ENCODE assay signal across 9 cellular contexts in genomic region chr1:3903141-3904005, GRCh38. TPM values are rescaled to one million over a fixed set of nuclear protein-coding genes. Genes with fewer than 3 reads are reported as not detected.
DNase-seq lines count a peak whose midpoint lies in the region; ATAC-seq and TF ChIP-seq lines count a peak whose summit lies in the region.
"Had no signal": no experiment of that assay in that cellular context is flagged by ENCODE, and none has a peak within 500 bp of the region (broad histone marks: within the 10 kb centered on the region; RNA-seq: fewer than 3 reads in every experiment).

No MANE protein-coding gene starts in this region.

- dilution Hi-C loops in IMR-90 (cut with HindIII; ENCODE audit: low sequenced_read_pairs, unreplicated experiment): no loop called here

- H3K4ac ChIP-seq in IMR-90 (ENCODE audit: low read depth, low read length): no peak overlapping the region
- H3K4ac ChIP-seq in mesenchymal stem cell (ENCODE audit: low read depth in 1 of 2, low read length in 2 of 2): no peak overlapping the region

- H3K9ac ChIP-seq in IMR-90 (ENCODE audit: low read depth, low read length): no peak overlapping the region
- H3K9ac ChIP-seq in mesenchymal stem cell (ENCODE audit: low read length): no peak overlapping the region

- H3K23ac ChIP-seq in IMR-90 (ENCODE audit: low read depth, low read length) (no peak overlapping the region), mesenchymal stem cell (ENCODE audit: low read length in 2 of 2) (no peak overlapping the region)

- H2AFZ ChIP-seq in IMR-90 (replicated peaks; ENCODE audit: low read length, poor library complexity) (peak overlapping the region; percentile 18), mesenchymal stem cell (ENCODE audit: low read depth, low read length) (no peak overlapping the region)

- H3K14ac ChIP-seq in IMR-90 (replicated peaks; ENCODE audit: low read depth, low read length) (no peak overlapping the region), mesenchymal stem cell (ENCODE audit: low read length in 2 of 2) (no peak overlapping the region)

- H3K4me1 Mint-ChIP-seq in CD4-positive, alpha-beta memory T cell: peaks cover 21 to 52% (median 42%) of the 10 kb centered on the region in 4 donors

- peak in 1 of 5 donors; percentile 30 for DNase-seq in CD4-positive, alpha-beta memory T cell
- no peak for DNase-seq in IMR-90
- peak; percentile 70 for DNase-seq in WERI-Rb-1
- DNase-seq in mesenchymal stem cell: peak; percentile 8
- no peak for DNase-seq in ascending aorta (ENCODE audit: low spot score in 2 of 2)
- DNase-seq: NCI-H526 had no signal

- no peaks in the 10 kb centered on the region for H4K20me1 ChIP-seq in IMR-90 (ENCODE audit: insufficient read depth, low read length)

- peaks cover 0 to 7% (median 2%) of the 10 kb centered on the region in 8 donors for H3K9me3 Mint-ChIP-seq in CD4-positive, alpha-beta memory T cell

- 60% methylated on average over 5 of the region's 16 CpGs; no CpG with 5 or more reads in 1 of the 2 experiments for WGBS in IMR-90 (ENCODE audit: extremely low coverage in 2 of 2, insufficient read length in 1 of 2), 2 experiments
- 83% methylated on average over 16 of the region's 16 CpGs for WGBS in mesenchymal stem cell

- peaks cover 3 to 15% of the 10 kb centered on the region in 2 donors for H3K36me3 Mint-ChIP-seq in CD4-positive, alpha-beta memory T cell

- POLR2A ChIA-PET in CD4-positive, alpha-beta memory T cell (lab: Charles Lee; ENCODE audit: partially characterized antibody): interaction anchor here (1.0 to 5.3 kb wide), 3 partner anchors 10 to 107 kb away, joined by 3 to 73 read pairs (median 3); partner anchors contain the start of genes CEP104 and DFFB
- POLR2A ChIA-PET in IMR-90 (lab: Charles Lee; ENCODE audit: unreplicated experiment): no interaction called here

- H4K91ac ChIP-seq in IMR-90 (ENCODE audit: insufficient read depth, low read depth, low read length) (no peak overlapping the region), mesenchymal stem cell (ENCODE audit: low read length) (no peak overlapping the region)

- no peak overlapping the region for H4K5ac ChIP-seq in IMR-90 (ENCODE audit: low read depth, low read length)

- CTCF ChIA-PET in CD4-positive, alpha-beta memory T cell (lab: Charles Lee; ENCODE audit: partially characterized antibody): interaction anchor here (0.6 to 1.3 kb wide), 3 partner anchors 8 to 46 kb away, joined by 3 to 5 read pairs (median 4); partner anchors contain the start of genes CEP104 and DFFB
- CTCF ChIA-PET in IMR-90 (lab: Yijun Ruan, JAX): interaction anchor here (1.1 kb wide), 1 partner anchor 45 kb away, joined by 4 read pairs; no protein-coding TSS in a partner anchor

- H3K9me3 ChIP-seq in CD4-positive, alpha-beta memory T cell (ENCODE audit: control insufficient read depth in 1 of 2, low read length in 2 of 2): no peaks in the 10 kb centered on the region
- H3K9me3 ChIP-seq in IMR-90 (ENCODE audit: control insufficient read depth, insufficient read depth, low read length): no peaks in the 10 kb centered on the region
- H3K9me3 ChIP-seq in WERI-Rb-1 (ENCODE audit: severe bottlenecking): no peaks in the 10 kb centered on the region
- H3K9me3 ChIP-seq in mesenchymal stem cell (ENCODE audit: control insufficient read depth, low read length): no peaks in the 10 kb centered on the region
- H3K9me3 ChIP-seq in ascending aorta: no peaks in the 10 kb centered on the region

- H3K27ac Mint-ChIP-seq in CD4-positive, alpha-beta memory T cell: peak overlapping the region; percentile 70 to 99 (median 91)

- H2BK120ac ChIP-seq in IMR-90 (ENCODE audit: low read depth, low read length) (no peak overlapping the region), mesenchymal stem cell (ENCODE audit: low read depth, low read length) (no peak overlapping the region)

- H2AK5ac ChIP-seq in IMR-90 (ENCODE audit: low read depth, low read length) (no peak overlapping the region), mesenchymal stem cell (ENCODE audit: low read length, severe bottlenecking) (no peak overlapping the region)

- no peak overlapping the region for H2AK9ac ChIP-seq in IMR-90 (replicated peaks; ENCODE audit: low read depth, low read length, poor library complexity)

- H2BK12ac ChIP-seq in mesenchymal stem cell (ENCODE audit: low read length in 2 of 2): no peak overlapping the region

- no peak for ATAC-seq in IMR-90 (ENCODE audit: low read depth)
- ATAC-seq in GM21367 (IDR thresholded peaks at IDR 0.05; ENCODE audit: unreplicated experiment): no peak
- ATAC-seq in HG03097 (IDR thresholded peaks at IDR 0.05; ENCODE audit: low FRiP score, unreplicated experiment): no peak
- no peak for ATAC-seq in HG02588 (IDR thresholded peaks at IDR 0.05; ENCODE audit: unreplicated experiment)

- H3K27me3 Mint-ChIP-seq in CD4-positive, alpha-beta memory T cell: no peaks in the 10 kb centered on the region

- no peaks in the 10 kb centered on the region for H3K36me3 ChIP-seq in CD4-positive, alpha-beta memory T cell (ENCODE audit: insufficient read depth, low read length)
- no peaks in the 10 kb centered on the region for H3K36me3 ChIP-seq in IMR-90 (ENCODE audit: control insufficient read depth, insufficient read depth, low read length)
- peaks cover 3% of the 10 kb centered on the region; the same call in 1 of the 2 replicates for H3K36me3 ChIP-seq in WERI-Rb-1
- H3K36me3 ChIP-seq in mesenchymal stem cell (ENCODE audit: control insufficient read depth in 1 of 2, insufficient read depth in 2 of 2, low read depth in 1 of 2, low read length in 2 of 2): no peaks in the 10 kb centered on the region
- H3K36me3 ChIP-seq in ascending aorta: no peaks in the 10 kb centered on the region

- H3K27ac ChIP-seq in CD4-positive, alpha-beta memory T cell (ENCODE audit: low read depth, low read length): peak overlapping the region; percentile 44
- H3K27ac ChIP-seq in IMR-90 (ENCODE audit: insufficient read depth, low read length) (no peak overlapping the region), WERI-Rb-1 (peak overlapping the region; percentile 67), mesenchymal stem cell (ENCODE audit: low read length, poor library complexity, severe bottlenecking) (no peak overlapping the region), ascending aorta (no peak overlapping the region)

- H3K4me3 ChIP-seq in CD4-positive, alpha-beta memory T cell (ENCODE audit: low read length in 2 of 2): peak overlapping the region; percentile 7 to 10
- no peak overlapping the region for H3K4me3 ChIP-seq in IMR-90 (ENCODE audit: insufficient read depth, low read depth, low read length)
- H3K4me3 ChIP-seq in WERI-Rb-1 (ENCODE audit: low read depth, low read length): peak overlapping the region; percentile 38
- H3K4me3 ChIP-seq in mesenchymal stem cell (ENCODE audit: insufficient read depth in 1 of 2, low read depth in 1 of 2, low read length in 2 of 2): no peak overlapping the region
- no peak overlapping the region for H3K4me3 ChIP-seq in ascending aorta

- no peak overlapping the region for H2BK5ac ChIP-seq in IMR-90 (ENCODE audit: low read depth, low read length, poor library complexity, severe bottlenecking)
- no peak overlapping the region for H2BK5ac ChIP-seq in mesenchymal stem cell (ENCODE audit: low read depth, low read length, poor library complexity, severe bottlenecking)

- H3K79me1 ChIP-seq in IMR-90 (ENCODE audit: low read depth in 1 of 2, low read length in 2 of 2): peaks cover 0 to 8% of the 10 kb centered on the region in 2 experiments; a peak in 1 of 4 replicates
- peaks cover 2% of the 10 kb centered on the region for H3K79me1 ChIP-seq in mesenchymal stem cell (replicated peaks; ENCODE audit: low read length, poor library complexity, severe bottlenecking)

- H3K56ac ChIP-seq in IMR-90 (ENCODE audit: extremely low read depth, insufficient read depth, low read length): no peak overlapping the region

- H3K18ac ChIP-seq in IMR-90 (ENCODE audit: low read depth, low read length) (no peak overlapping the region), mesenchymal stem cell (ENCODE audit: low read depth in 1 of 2, low read length in 2 of 2) (no peak overlapping the region)

- peak overlapping the region in 6 of 8 donors; percentile 54 to 98 (median 94) for H3K4me3 Mint-ChIP-seq in CD4-positive, alpha-beta memory T cell

- no TSS peak for BruUV-seq in IMR-90 (replicated peaks; lab: Mats Ljungman, UMichigan)

- H3K4me1 ChIP-seq in CD4-positive, alpha-beta memory T cell (ENCODE audit: insufficient read depth, low read length): peaks cover 47% of the 10 kb centered on the region
- no peaks in the 10 kb centered on the region for H3K4me1 ChIP-seq in IMR-90 (ENCODE audit: control insufficient read depth, insufficient read depth, low read length)
- H3K4me1 ChIP-seq in mesenchymal stem cell (ENCODE audit: control insufficient read depth, insufficient read depth, low read depth, low read length): peaks cover 10% of the 10 kb centered on the region
- peaks cover 3 to 7% of the 10 kb centered on the region in 2 donors for H3K4me1 ChIP-seq in ascending aorta

- H2BK15ac ChIP-seq in IMR-90 (ENCODE audit: low read depth, low read length) (no peak overlapping the region), mesenchymal stem cell (ENCODE audit: low read depth, poor library complexity, severe bottlenecking) (no peak overlapping the region)

- no peaks in the 10 kb centered on the region for H3K27me3 ChIP-seq in CD4-positive, alpha-beta memory T cell (ENCODE audit: insufficient read depth, low read length)
- H3K27me3 ChIP-seq in IMR-90 (ENCODE audit: control insufficient read depth, insufficient read depth, low read length): no peaks in the 10 kb centered on the region
- H3K27me3 ChIP-seq in WERI-Rb-1 (ENCODE audit: insufficient read depth, low read depth, severe bottlenecking): no peaks in the 10 kb centered on the region
- H3K27me3 ChIP-seq in mesenchymal stem cell (ENCODE audit: control insufficient read depth in 1 of 2, insufficient read depth in 1 of 2, low read length in 2 of 2): peaks cover 0 to 3% of the 10 kb centered on the region in 2 experiments
- no peaks in the 10 kb centered on the region for H3K27me3 ChIP-seq in ascending aorta

- H2BK20ac ChIP-seq in IMR-90 (ENCODE audit: low read depth, low read length): no peak overlapping the region

- no peak overlapping the region for H3K4me2 ChIP-seq in IMR-90 (ENCODE audit: low read depth, low read length)
- no peak overlapping the region for H3K4me2 ChIP-seq in mesenchymal stem cell (ENCODE audit: low read length, poor library complexity, severe bottlenecking)

- no peak for TF ChIP-seq CTCF in IMR-90 (conservative IDR thresholded peaks at IDR 0.05; ENCODE audit: low read depth, low read length)
- no peak for TF ChIP-seq CTCF in WERI-Rb-1 (IDR thresholded peaks at IDR 0.05; ENCODE audit: low read depth, low read length)
- no peak for TF ChIP-seq CTCF in ascending aorta (IDR thresholded peaks at IDR 0.05)

- no peak for TF ChIP-seq POLR2A in IMR-90 (IDR thresholded peaks at IDR 0.05; ENCODE audit: low read depth, low read length)

- in situ Hi-C loops in IMR-90 (cut with MboI; ENCODE audit: low sequenced_read_pairs): loop anchor here (25.0 kb wide), 1 partner anchor 2009 kb away; no protein-coding TSS in a partner anchor

- H4K8ac ChIP-seq in IMR-90 (ENCODE audit: low read depth in 2 of 2, low read length in 2 of 2): no peak overlapping the region
- H4K8ac ChIP-seq in mesenchymal stem cell (ENCODE audit: low read length): no peak overlapping the region

- no peak for TF ChIP-seq RAD21 in IMR-90 (IDR thresholded peaks at IDR 0.05; ENCODE audit: low read length)

- H3K9me1 ChIP-seq in IMR-90 (ENCODE audit: insufficient read depth, low read length): no peaks in the 10 kb centered on the region; the same call in 1 of the 2 replicates

- intact Hi-C loops in CD4-positive, alpha-beta memory T cell (cut with micrococcal nuclease): no loop called here
- intact Hi-C loops in IMR-90 (cut with micrococcal nuclease) (no loop called here), ascending aorta (cut with DNase I) (loop anchor here (5.0 kb wide), 2 partner anchors 106 to 1316 kb away; partner anchors contain the start of genes LRRC47 and PRXL2B)

RNA-seq across cellular contexts. Expression of gene C1orf174, which starts 3.3 kb away (rescaled TPM):
- total RNA-seq in CD4-positive, alpha-beta memory T cell: 10 to 100 TPM; 34.6 to 36.0 TPM
- 10 to 100 TPM; 21.8 to 33.9 TPM for polyA plus RNA-seq in CD4-positive, alpha-beta memory T cell
- 45.7 and 49.7 TPM in 2 replicates for total RNA-seq in IMR-90 (2012; rRNA removed)
- polyA plus RNA-seq in IMR-90 (2012; rRNA removed): 22.5 and 26.7 TPM in 2 replicates
- 18.4 and 30.4 TPM in 2 replicates for polyA plus RNA-seq in IMR-90 (2012; cell fraction: cytosol; rRNA removed)
- polyA plus RNA-seq in IMR-90 (2012; cell fraction: nucleus; rRNA removed; ENCODE audit: low replicate concordance): 41.8 and 56.3 TPM in 2 replicates
- polyA plus RNA-seq in mesenchymal stem cell (2013, experiment 1 of 2): 23.5 TPM
- 24.0 TPM for polyA plus RNA-seq in mesenchymal stem cell (2013, experiment 2 of 2)
- 14.9 TPM for total RNA-seq in ascending aorta

RNA-seq across cellular contexts. Expression of gene DFFB, which starts 46.1 kb away (rescaled TPM):
- 10 to 100 TPM; 23.2 to 26.1 TPM for total RNA-seq in CD4-positive, alpha-beta memory T cell
- polyA plus RNA-seq in CD4-positive, alpha-beta memory T cell: 10 to 100 TPM in 1 of 2 donors, 1 to 10 TPM in 1; 8.2 to 13.0 TPM
- total RNA-seq in IMR-90 (2012; rRNA removed) (6.7 and 7.3 TPM in 2 replicates), ascending aorta (45.4 TPM)
- 6.5 and 8.2 TPM in 2 replicates for polyA plus RNA-seq in IMR-90 (2012; rRNA removed)
- polyA plus RNA-seq in IMR-90 (2012; cell fraction: cytosol; rRNA removed): 4.6 and 5.5 TPM in 2 replicates
- polyA plus RNA-seq in IMR-90 (2012; cell fraction: nucleus; rRNA removed; ENCODE audit: low replicate concordance): 19.8 and 20.2 TPM in 2 replicates
- polyA plus RNA-seq in mesenchymal stem cell (2013, experiment 1 of 2): 5.7 TPM
- 5.4 TPM for polyA plus RNA-seq in mesenchymal stem cell (2013, experiment 2 of 2)

RNA-seq across cellular contexts. Expression of gene CEP104, which starts 46.4 kb away (rescaled TPM):
- 10 to 100 TPM; 64.0 to 64.4 TPM for total RNA-seq in CD4-positive, alpha-beta memory T cell
- 10 to 100 TPM; 10.3 to 30.7 TPM for polyA plus RNA-seq in CD4-positive, alpha-beta memory T cell
- 14.3 and 20.0 TPM in 2 replicates for total RNA-seq in IMR-90 (2012; rRNA removed)
- 17.5 and 17.9 TPM in 2 replicates for polyA plus RNA-seq in IMR-90 (2012; rRNA removed)
- polyA plus RNA-seq in IMR-90 (2012; cell fraction: cytosol; rRNA removed): 5.9 and 7.6 TPM in 2 replicates
- polyA plus RNA-seq in IMR-90 (2012; cell fraction: nucleus; rRNA removed; ENCODE audit: low replicate concordance): 17.7 and 21.7 TPM in 2 replicates
- 19.9 TPM for polyA plus RNA-seq in mesenchymal stem cell (2013, experiment 1 of 2)
- 20.7 TPM for polyA plus RNA-seq in mesenchymal stem cell (2013, experiment 2 of 2)
- 93.6 TPM for total RNA-seq in ascending aorta

Comparison
In these comparisons a context has a peak if more than half of its experiments do, and no peak if none do; other contexts are left out.
1. DNase-seq: peak in WERI-Rb-1 (single experiment) and mesenchymal stem cell (single experiment); none in IMR-90 (single experiment) and ascending aorta (0 of 2).
2. H3K27ac ChIP-seq: peak in CD4-positive, alpha-beta memory T cell (single experiment) and WERI-Rb-1 (single experiment); none in IMR-90 (single experiment), mesenchymal stem cell (single experiment) and ascending aorta (0 of 2).
3. H3K4me3 ChIP-seq: peak in CD4-positive, alpha-beta memory T cell (2 of 2) and WERI-Rb-1 (single experiment); none in IMR-90 (single experiment), mesenchymal stem cell (0 of 2) and ascending aorta (0 of 2).